In the genomic region with DNA sequence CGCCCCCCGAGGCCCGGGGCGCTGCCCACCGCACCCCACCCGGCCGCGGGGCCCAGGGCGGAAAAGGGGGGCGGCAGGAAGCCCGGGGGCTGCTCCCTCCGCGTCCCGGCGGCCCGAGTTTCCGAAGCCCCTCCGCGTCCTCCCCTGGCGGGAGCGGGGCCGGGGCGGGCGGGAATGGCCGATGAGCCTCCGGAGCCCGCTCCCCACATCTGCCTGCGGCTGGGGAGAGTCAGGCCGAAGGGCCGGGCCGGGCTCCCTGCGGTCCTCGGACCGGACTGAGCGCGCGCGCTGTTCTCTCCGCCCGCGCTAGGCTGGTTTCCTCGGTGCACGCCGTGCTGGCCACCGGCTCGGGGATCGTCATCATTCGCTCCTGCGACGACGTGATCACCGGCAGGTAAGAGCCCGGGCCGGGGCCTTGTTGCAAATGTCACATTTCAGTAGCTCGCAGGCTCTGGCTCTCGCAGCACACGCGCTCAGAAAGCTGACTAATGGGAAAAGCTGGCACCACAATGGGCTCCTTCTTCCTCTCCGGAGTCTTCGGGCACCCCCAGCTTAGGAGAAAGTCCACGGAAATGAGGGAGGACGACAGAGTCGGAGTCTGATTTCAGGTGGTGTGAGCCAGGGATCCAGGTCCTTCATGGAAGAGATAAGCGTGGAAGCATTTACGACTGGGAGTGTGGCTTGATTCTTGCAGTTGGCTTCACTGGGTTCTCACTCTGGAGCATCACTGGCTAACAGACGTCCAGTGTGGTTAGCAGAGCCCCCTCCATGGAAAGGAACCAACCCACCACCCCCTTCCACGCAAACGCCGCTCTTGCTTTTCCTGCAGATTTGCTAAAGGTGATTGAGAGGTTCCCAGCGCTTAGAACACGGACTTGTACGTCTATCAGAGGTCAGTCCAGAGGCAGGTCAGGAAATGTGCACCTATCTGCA, we compare ENCODE assay signal across 8 cellular contexts. TPM values are rescaled to one million over a fixed set of nuclear protein-coding genes. Genes with fewer than 3 reads are reported as not detected.
DNase-seq lines count a peak whose midpoint lies in the region; ATAC-seq and TF ChIP-seq lines count a peak whose summit lies in the region.

No MANE protein-coding gene starts in this region.

- peaks cover 8% of the 10 kb centered on the region for H3K36me3 Mint-ChIP-seq in chondrocyte (ENCODE audit: low read depth)

- H3K4me3 ChIP-seq in left lung: peak overlapping the region; percentile 72 to 80

- intact Hi-C loops in left lung (cut with DNase I): no loop called here

- peaks cover 0 to 21% of the 10 kb centered on the region in 2 donors for H3K4me1 ChIP-seq in left lung

- no peaks in the 10 kb centered on the region for H3K27me3 Mint-ChIP-seq in chondrocyte (ENCODE audit: low read depth)

- peak overlapping the region; percentile 82 for H3K27ac Mint-ChIP-seq in chondrocyte (ENCODE audit: unreplicated experiment)

- H3K36me3 ChIP-seq in left lung: peaks cover 0 to 3% of the 10 kb centered on the region in 2 donors

- peak overlapping the region; percentile 71 to 75 for H3K27ac ChIP-seq in left lung

- peaks cover 0 to 24% of the 10 kb centered on the region in 2 donors for H3K27me3 ChIP-seq in left lung

- ATAC-seq in HG03159 (IDR thresholded peaks at IDR 0.05; ENCODE audit: unreplicated experiment) (peak; percentile 47), left lung (peak; percentile 55)

- H3K9me3 ChIP-seq in left lung: no peaks in the 10 kb centered on the region

- DNase-seq in NOMO-1 treated with DMSO at 0.1 percent for 48 hours (lab: John Stamatoyannopoulos, UW; ENCODE audit: unreplicated experiment): peak; percentile 11
- DNase-seq in NOMO-1 treated with dmso at 0.1 percent for 144 hours (lab: John Stamatoyannopoulos, UW; ENCODE audit: unreplicated experiment): no peak
- peak; percentile 54 for DNase-seq in SW480 (ENCODE audit: low spot score)
- DNase-seq in chondrocyte (ENCODE audit: low spot score): no peak
- DNase-seq in left lung: peak; percentile 40 to 86
- peak; percentile 39 to 57 for DNase-seq in stimulated activated CD4-positive, alpha-beta T cell treated with anti-CD3 and anti-CD28 coated beads, Interleukin-2, amount 100 ng/mL, for 48 hours
- DNase-seq in NAMALWA (ENCODE audit: low spot score): no peak

- peak overlapping the region; percentile 88 for H3K4me3 Mint-ChIP-seq in chondrocyte (ENCODE audit: unreplicated experiment)

- TF ChIP-seq CTCF in chondrocyte (IDR thresholded peaks at IDR 0.05) (no peak), left lung (IDR thresholded peaks at IDR 0.05) (no peak)

- no peaks in the 10 kb centered on the region for H3K9me3 Mint-ChIP-seq in chondrocyte (ENCODE audit: low read depth)

- H3K4me1 Mint-ChIP-seq in chondrocyte (ENCODE audit: low read depth): peaks cover 27% of the 10 kb centered on the region

RNA-seq across cellular contexts. Expression of a gene that starts 0.7 kb away (rescaled TPM):
- total RNA-seq in chondrocyte (26.8 to 28.2 TPM (median 27.2 TPM) in 3 replicates), left lung (10 to 100 TPM; 14.5 to 18.1 TPM)

RNA-seq across cellular contexts. Expression of a gene that starts 18.4 kb away (rescaled TPM):
- total RNA-seq in chondrocyte (63.7 to 82.3 TPM (median 74.8 TPM) in 3 replicates), left lung (10 to 100 TPM; 69.3 to 84.1 TPM)

RNA-seq across cellular contexts. Expression of a gene that starts 19.0 kb away (rescaled TPM):
- total RNA-seq in chondrocyte (11.8 to 15.9 TPM (median 12.6 TPM) in 3 replicates), left lung (10 to 100 TPM; 14.0 to 18.6 TPM)

RNA-seq across cellular contexts. Expression of a gene that starts 49.0 kb away (rescaled TPM):
- total RNA-seq in chondrocyte: 53.4 to 54.5 TPM (median 54.0 TPM) in 3 replicates
- 10 to 100 TPM; 46.5 to 47.5 TPM for total RNA-seq in left lung

RNA-seq across cellular contexts. Expression of a gene that starts 49.1 kb away (rescaled TPM):
- total RNA-seq in chondrocyte (7.2 to 8.5 TPM (median 7.3 TPM) in 3 replicates), left lung (10 to 100 TPM in 1 of 2 donors, 1 to 10 TPM in 1; 8.9 to 14.2 TPM)

Comparison
In these comparisons a context has a peak if more than half of its experiments do, and no peak if none do; other contexts are left out.
1. DNase-seq: peak in NOMO-1 treated with DMSO at 0.1 percent for 48 hours (single experiment), SW480 (single experiment), left lung (2 of 2) and stimulated activated CD4-positive, alpha-beta T cell treated with anti-CD3 and anti-CD28 coated beads, Interleukin-2, amount 100 ng/mL, for 48 hours (2 of 2); none in NOMO-1 treated with dmso at 0.1 percent for 144 hours (single experiment), chondrocyte (single experiment) and NAMALWA (single experiment).